In the genomic region with DNA sequence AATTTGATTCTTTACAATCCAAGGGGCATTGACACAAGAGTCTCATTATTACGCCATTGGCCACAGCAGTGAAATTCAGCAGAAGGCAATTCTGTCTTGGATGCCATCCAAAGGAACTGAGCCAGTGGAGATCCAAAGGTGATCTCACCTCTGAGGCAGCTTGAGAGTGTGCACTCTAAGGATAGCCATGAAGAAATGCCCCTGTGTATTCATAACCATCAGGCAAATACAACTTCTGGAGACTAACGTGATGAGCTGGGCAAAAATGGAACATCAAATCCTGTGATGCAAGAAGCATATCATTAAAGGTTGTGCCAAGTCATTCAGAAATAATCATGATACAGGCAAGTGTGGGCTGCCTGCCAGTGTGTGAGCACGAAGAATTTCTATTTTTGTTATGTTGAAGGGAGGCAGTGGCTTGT, we compare ENCODE assay signal across 11 cellular contexts. TPM values are rescaled to one million over a fixed set of nuclear protein-coding genes. Genes with fewer than 3 reads are reported as not detected.
DNase-seq lines count a peak whose midpoint lies in the region; FAIRE-seq and TF ChIP-seq lines count a peak whose summit lies in the region.
"Had no signal": no experiment of that assay in that cellular context is flagged by ENCODE, and none has a peak within 500 bp of the region (broad histone marks: within the 10 kb centered on the region; RNA-seq: fewer than 3 reads in every experiment).

No MANE protein-coding gene starts in this region.

- no peaks in the 10 kb centered on the region for H3K9me3 ChIP-seq in esophagus squamous epithelium
- H3K9me3 ChIP-seq: thoracic aorta had no signal

- intact Hi-C loops in esophagus squamous epithelium (cut with DNase I) = no loop called here

- no peaks in the 10 kb centered on the region for H3K36me3 ChIP-seq in esophagus squamous epithelium
- H3K36me3 ChIP-seq: thoracic aorta had no signal

- no peak overlapping the region for H3K27ac ChIP-seq in esophagus squamous epithelium
- H3K27ac ChIP-seq: 22Rv1, thoracic aorta had no signal

- H3K4me3 ChIP-seq in fibroblast of pulmonary artery (replicated peaks; ENCODE audit: low read depth, low read length) (no peak overlapping the region), retinal pigment epithelial cell (ENCODE audit: low read length) (no peak overlapping the region), esophagus squamous epithelium (no peak overlapping the region)
- H3K4me3 ChIP-seq: thoracic aorta had no signal

- no peak for TF ChIP-seq POLR2A in esophagus squamous epithelium (IDR thresholded peaks at IDR 0.05)

- peaks cover 0 to 9% (median 4%) of the 10 kb centered on the region in 3 donors for H3K4me1 ChIP-seq in esophagus squamous epithelium

- peak; percentile 36 for DNase-seq in DMS153 (lab: John Stamatoyannopoulos, UW)
- no peak for DNase-seq in DMS153 treated with DMSO at 0.1 percent for 48 hours (lab: John Stamatoyannopoulos, UW; ENCODE audit: unreplicated experiment)
- DNase-seq in RCC 7860 (ENCODE audit: low spot score) = peak; percentile 53
- DNase-seq in fibroblast of pulmonary artery (ENCODE audit: low read depth) = peak; percentile 37
- DNase-seq in retinal pigment epithelial cell (ENCODE audit: low read depth) = peak; percentile 63
- no peak for DNase-seq in esophagus squamous epithelium (lab: John Stamatoyannopoulos, UW)
- no peak for DNase-seq in HTR-8/SVneo (ENCODE audit: insufficient read length, low spot score)
- no peak for DNase-seq in activated T-cell treated with anti-CD3 and anti-CD28 coated beads, Interleukin-2, amount 50 U/mL, for 48 hours

- 18 to 28% methylated on average over 3 of the region's 3 CpGs for WGBS in esophagus squamous epithelium, 2 donors

- TF ChIP-seq CTCF in fibroblast of pulmonary artery (IDR thresholded peaks at IDR 0.05; ENCODE audit: low read length, missing control alignments) = no peak
- TF ChIP-seq CTCF in retinal pigment epithelial cell (conservative IDR thresholded peaks at IDR 0.05; ENCODE audit: low read depth, low read length) = no peak
- no peak for TF ChIP-seq CTCF in esophagus squamous epithelium (IDR thresholded peaks at IDR 0.05)

- no peaks in the 10 kb centered on the region for H3K27me3 ChIP-seq in esophagus squamous epithelium

- no peak for FAIRE-seq in RCC 7860 (lab: Jason Lieb, UNC)
- FAIRE-seq in HTR-8/SVneo (lab: Jason Lieb, UNC) = no peak

RNA-seq across cellular contexts. Expression of a gene that starts 41.4 kb away (rescaled TPM):
- 1 to 10 TPM; 4.7 to 8.4 (median 6.6) TPM for total RNA-seq in esophagus squamous epithelium
- total RNA-seq: LHCN-M2 had no signal

Comparison
In these comparisons a context has a peak if more than half of its experiments do, and no peak if none do; other contexts are left out.
1. DNase-seq: peak in DMS153 (single experiment), RCC 7860 (single experiment), fibroblast of pulmonary artery (single experiment) and retinal pigment epithelial cell (single experiment); none in DMS153 treated with DMSO at 0.1 percent for 48 hours (single experiment), esophagus squamous epithelium (single experiment), HTR-8/SVneo (single experiment) and activated T-cell treated with anti-CD3 and anti-CD28 coated beads, Interleukin-2, amount 50 U/mL, for 48 hours (0 of 2).